Comparison of ENCODE assay signal across 15 cellular contexts in genomic region chr7:28723336-28723735, GRCh38.
"Had no signal": no experiment of that assay in that cellular context is flagged by ENCODE, and none has a peak within 500 bp of the region (broad histone marks: within the 10 kb centered on the region; RNA-seq: fewer than 3 reads in every experiment).

No MANE protein-coding gene starts in this region.

- H3K4me1 Mint-ChIP-seq: naive thymus-derived CD4-positive, alpha-beta T cell had no signal

- H3K36me3 Mint-ChIP-seq: activated naive CD8-positive, alpha-beta T cell treated with anti-CD3 and anti-CD28 coated beads, Interleukin-2, amount 10 ng/mL, durations not matched to agents 7 days and 5 days; naive thymus-derived CD4-positive, alpha-beta T cell had no signal

- H3K27ac ChIP-seq: heart right ventricle, prostate gland, right lobe of liver, testis had no signal

- ATAC-seq: activated CD4-positive, CD25-positive, alpha-beta regulatory T cell treated with anti-CD3 and anti-CD28 coated beads, Interleukin-2, amount 50 U/mL, for 24 hours; heart right ventricle; left cardiac atrium; mucosa of descending colon; naive thymus-derived CD4-positive, alpha-beta T cell; right lobe of liver; stimulated activated naive CD8-positive, alpha-beta T cell treated with anti-CD3 and anti-CD28 coated beads, Interleukin-15, Interleukin-2, amounts not matched to agents 100 U/mL and 50 U/mL, for 24 hours had no signal

- H3K9me3 Mint-ChIP-seq: activated naive CD8-positive, alpha-beta T cell treated with anti-CD3 and anti-CD28 coated beads, Interleukin-2, amount 10 ng/mL, durations not matched to agents 7 days and 5 days; activated T-helper 1 cell treated with anti-CD3 and anti-CD28 coated beads, Interleukin-12 subunit alpha, Interleukin-12 subunit beta, Interleukin-2, Interleukin-4 antibody, amounts not matched to agents 30 ng/mL and 10 ng/mL and 1 ng/mL, durations not matched to agents 14 hours and 24 hours and 36 hours had no signal

- DNase-seq: activated CD4-positive, alpha-beta T cell treated with anti-CD3 and anti-CD28 coated beads, Interleukin-2, amount 50 U/mL, for 1 hour; activated CD8-positive, alpha-beta memory T cell treated with anti-CD3 and anti-CD28 coated beads for 24 hours; activated naive CD4-positive, alpha-beta T cell; activated naive CD8-positive, alpha-beta T cell treated with anti-CD3 and anti-CD28 coated beads, Interleukin-2, amount 10 ng/mL, durations not matched to agents 7 days and 5 days; dermis blood vessel endothelial cell; heart right ventricle; left cardiac atrium; mucosa of descending colon; naive thymus-derived CD4-positive, alpha-beta T cell; right lobe of liver; stimulated activated naive CD8-positive, alpha-beta T cell treated with anti-CD3 and anti-CD28 coated beads, Interleukin-15, Interleukin-2, amounts not matched to agents 100 U/mL and 50 U/mL, for 24 hours; testis had no signal

- H3K27ac Mint-ChIP-seq: activated naive CD8-positive, alpha-beta T cell treated with anti-CD3 and anti-CD28 coated beads, Interleukin-2, amount 10 ng/mL, durations not matched to agents 7 days and 5 days; activated T-helper 1 cell treated with anti-CD3 and anti-CD28 coated beads, Interleukin-12 subunit alpha, Interleukin-12 subunit beta, Interleukin-2, Interleukin-4 antibody, amounts not matched to agents 30 ng/mL and 10 ng/mL and 1 ng/mL, durations not matched to agents 14 hours and 24 hours and 36 hours; naive thymus-derived CD4-positive, alpha-beta T cell had no signal

- H3K4me3 Mint-ChIP-seq: activated naive CD8-positive, alpha-beta T cell treated with anti-CD3 and anti-CD28 coated beads, Interleukin-2, amount 10 ng/mL, durations not matched to agents 7 days and 5 days; activated T-helper 1 cell treated with anti-CD3 and anti-CD28 coated beads, Interleukin-12 subunit alpha, Interleukin-12 subunit beta, Interleukin-2, Interleukin-4 antibody, amounts not matched to agents 30 ng/mL and 10 ng/mL and 1 ng/mL, durations not matched to agents 14 hours and 24 hours and 36 hours; naive thymus-derived CD4-positive, alpha-beta T cell had no signal
